Comparison of ENCODE assay signal across 22 cellular contexts in the genomic region with DNA sequence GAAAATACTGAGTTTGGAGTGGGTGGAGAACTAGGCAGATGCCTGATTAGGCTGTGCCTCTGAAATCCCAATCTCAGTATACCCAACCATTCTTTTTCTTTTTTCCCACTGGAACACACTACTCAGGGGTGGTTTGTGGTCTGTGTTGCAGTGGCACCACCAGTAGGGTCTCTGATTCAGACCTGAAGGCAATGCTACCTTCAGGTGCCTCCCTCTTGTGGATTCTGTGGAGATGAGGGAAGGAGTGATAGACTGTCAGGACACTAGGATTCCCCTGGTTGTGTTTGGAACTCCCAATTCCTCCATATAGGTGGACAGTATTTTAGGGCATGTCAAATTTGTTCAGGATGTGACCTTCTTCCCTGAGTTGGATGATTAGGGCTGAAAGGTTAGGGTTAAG. TPM values are rescaled to one million over a fixed set of nuclear protein-coding genes. Genes with fewer than 3 reads are reported as not detected.
A peak's percentile ranks its signal among the peaks of the same experiment; 100 is the strongest.
DNase-seq lines count a peak whose midpoint lies in the region; ATAC-seq, FAIRE-seq and TF ChIP-seq lines count a peak whose summit lies in the region.
"Had no signal": no experiment of that assay in that cellular context is flagged by ENCODE, and none has a peak within 500 bp of the region (broad histone marks: within the 10 kb centered on the region; RNA-seq: fewer than 3 reads in every experiment).

No MANE protein-coding gene starts in this region.

- no peak for TF ChIP-seq RAD21 in HepG2 (CRISPR knock-in tag; IDR thresholded peaks at IDR 0.05)
- peak; percentile 26 to 38; a peak in 2 of 4 replicates for TF ChIP-seq RAD21 in H1 (IDR thresholded peaks at IDR 0.05 in 1 of 2, conservative IDR thresholded peaks at IDR 0.05 in 1 of 2; ENCODE audit: low read depth in 2 of 2, low read length in 2 of 2)

- H3K18ac ChIP-seq in H1 (ENCODE audit: extremely low read depth, low read length) = no peak overlapping the region
- H3K18ac ChIP-seq in mesendoderm (ENCODE audit: low read length) = no peak overlapping the region

- no peaks in the 10 kb centered on the region for H3K4me1 ChIP-seq in HepG2 (ENCODE audit: insufficient read depth, low read length)
- no peaks in the 10 kb centered on the region for H3K4me1 ChIP-seq in right lobe of liver
- no peaks in the 10 kb centered on the region for H3K4me1 ChIP-seq in H1 (replicated peaks in 1 of 4; ENCODE audit: control insufficient read depth in 3 of 4, insufficient read depth in 4 of 4, low read length in 3 of 4)
- H3K4me1 ChIP-seq in mesendoderm (ENCODE audit: control insufficient read depth, low read depth, low read length) = no peaks in the 10 kb centered on the region
- H3K4me1 ChIP-seq: BE2C, BLaER1 had no signal

- BruUV-seq in HepG2 (replicated peaks; lab: Mats Ljungman, UMichigan) = no TSS peak

- H3K4me2 ChIP-seq in HepG2 (ENCODE audit: low read depth, low read length) (no peak overlapping the region), H1 (ENCODE audit: insufficient read depth in 1 of 2, low read depth in 2 of 2, low read length in 2 of 2) (no peak overlapping the region), mesendoderm (ENCODE audit: low read length) (no peak overlapping the region)
- H3K4me2 ChIP-seq: BLaER1 had no signal

- H3K4me3 ChIP-seq in HepG2 (replicated peaks in 1 of 3; ENCODE audit: insufficient read depth in 1 of 3, low read depth in 2 of 3, low read length in 3 of 3) (no peak overlapping the region), right lobe of liver (no peak overlapping the region), H1 (ENCODE audit: extremely low read depth in 1 of 4, insufficient read depth in 2 of 4, low read depth in 3 of 4, low read length in 4 of 4) (no peak overlapping the region), mesendoderm (ENCODE audit: low read length) (no peak overlapping the region)
- H3K4me3 ChIP-seq: BLaER1 had no signal

- no peak overlapping the region for H2BK5ac ChIP-seq in H1 (ENCODE audit: low read depth, low read length)
- H2BK5ac ChIP-seq in mesendoderm (ENCODE audit: low read length) = no peak overlapping the region

- POLR2A ChIA-PET in HepG2 (lab: Yijun Ruan, JAX) = interaction anchor here (1.4 kb wide), 1 partner anchor 11 kb away, joined by 5 read pairs; no protein-coding TSS in a partner anchor
- POLR2A ChIA-PET in WTC11 (lab: Charles Lee) = no interaction called here
- POLR2A ChIA-PET in H1 (lab: Charles Lee; ENCODE audit: partially characterized antibody) = interaction anchor here (1.4 kb wide), 1 partner anchor 12 kb away, joined by 13 read pairs; no protein-coding TSS in a partner anchor

- no peaks in the 10 kb centered on the region for H3K36me3 ChIP-seq in HepG2 (replicated peaks in 1 of 2; ENCODE audit: control insufficient read depth in 1 of 2, insufficient read depth in 2 of 2, low read length in 2 of 2)
- H3K36me3 ChIP-seq in right lobe of liver = no peaks in the 10 kb centered on the region
- no peaks in the 10 kb centered on the region; a peak in 1 of 8 replicates for H3K36me3 ChIP-seq in H1 (ENCODE audit: control insufficient read depth in 2 of 4, insufficient read depth in 4 of 4, low read length in 3 of 4)
- no peaks in the 10 kb centered on the region for H3K36me3 ChIP-seq in mesendoderm (ENCODE audit: control insufficient read depth, insufficient read depth, low read length)
- H3K36me3 ChIP-seq: BE2C, BLaER1 had no signal

- H4K5ac ChIP-seq in H1 (ENCODE audit: insufficient read length, low read depth, low read length) = no peak overlapping the region
- no peak overlapping the region for H4K5ac ChIP-seq in mesendoderm (ENCODE audit: low read length)

- H3K79me2 ChIP-seq in HepG2 (ENCODE audit: insufficient read depth, low read length) (no peaks in the 10 kb centered on the region), H1 (ENCODE audit: control insufficient read depth in 1 of 2, insufficient read depth in 2 of 2, low read length in 2 of 2) (no peaks in the 10 kb centered on the region), mesendoderm (ENCODE audit: control insufficient read depth, insufficient read depth, low read length) (no peaks in the 10 kb centered on the region)

- H3K9me3 ChIP-seq in HepG2 (ENCODE audit: low read length) = no peaks in the 10 kb centered on the region
- H3K9me3 ChIP-seq in right lobe of liver = no peaks in the 10 kb centered on the region
- H3K9me3 ChIP-seq in H1 (ENCODE audit: insufficient read depth in 2 of 2, low read depth in 1 of 2, low read length in 1 of 2) = no peaks in the 10 kb centered on the region
- H3K9me3 ChIP-seq: BE2C, BLaER1 had no signal

- no peak overlapping the region for H2AK5ac ChIP-seq in H1 (ENCODE audit: low read depth, low read length)
- no peak overlapping the region for H2AK5ac ChIP-seq in mesendoderm (ENCODE audit: low read length)

- ATAC-seq in HepG2 = peak; percentile 43; the same call in 1 of the 3 replicates
- ATAC-seq in right lobe of liver = no peak
- ATAC-seq in WTC11 = peak; percentile 71

- H3K4me1 Mint-ChIP-seq in WTC11 = no peaks in the 10 kb centered on the region

- H3K27ac ChIP-seq in HepG2 (ENCODE audit: extremely low read length, insufficient read depth, low read length) (no peak overlapping the region), right lobe of liver (no peak overlapping the region), H1 (ENCODE audit: low read depth, low read length) (no peak overlapping the region), mesendoderm (ENCODE audit: low read depth, low read length) (no peak overlapping the region)
- H3K27ac ChIP-seq: 22Rv1, BLaER1, C4-2B had no signal

- CTCF ChIA-PET in HepG2 (lab: Yijun Ruan, JAX; ENCODE audit: low intra/inter-chr PET ratio, low total read pairs) (no interaction called here), WTC11 (lab: Charles Lee) (no interaction called here), H1 (lab: Charles Lee; ENCODE audit: partially characterized antibody) (no interaction called here)

- no peak for TF ChIP-seq EP300 in HepG2 (IDR thresholded peaks at IDR 0.05; ENCODE audit: low read depth in 2 of 2, low read length in 2 of 2)
- no peak for TF ChIP-seq EP300 in HepG2 (CRISPR knock-in tag; IDR thresholded peaks at IDR 0.05; ENCODE audit: borderline replicate concordance)
- TF ChIP-seq EP300 in H1 (IDR thresholded peaks at IDR 0.05; ENCODE audit: borderline replicate concordance in 1 of 2, low read depth in 2 of 2, low read length in 2 of 2) = no peak

- DNase-seq in HepG2 (ENCODE audit: low spot score) = no peak
- no peak for DNase-seq in right lobe of liver
- no peak for DNase-seq in WTC11 (ENCODE audit: low spot score)
- DNase-seq in H1 (ENCODE audit: low read depth in 1 of 2, low spot score in 2 of 2) = no peak
- DNase-seq in mesendoderm = peak; percentile 30
- DNase-seq in NCI-H1417 (lab: John Stamatoyannopoulos, UW) = no peak
- DNase-seq in 8988T = no peak
- no peak for DNase-seq in C1 segment of cervical spinal cord (lab: John Stamatoyannopoulos, UW)
- DNase-seq: ACHN; BE2C; CD4-positive, alpha-beta memory T cell; CD4-positive, CD25-positive, alpha-beta regulatory T cell; CD8-positive, alpha-beta memory T cell; COR-L47; DMS79 treated with DMSO at 0.1 percent for 48 hours; GF-D8 had no signal

- TF ChIP-seq POLR2A in HepG2 (IDR thresholded peaks at IDR 0.05; ENCODE audit: insufficient read depth in 1 of 2, low read depth in 2 of 2, low read length in 2 of 2) (no peak), right lobe of liver (IDR thresholded peaks at IDR 0.05) (no peak), H1 (IDR thresholded peaks at IDR 0.05; ENCODE audit: control extremely low read depth in 1 of 2, low read depth in 2 of 2, low read length in 2 of 2) (no peak)

- no peak overlapping the region for H2BK20ac ChIP-seq in H1 (ENCODE audit: low read length)

- H2AFZ ChIP-seq in HepG2 (ENCODE audit: low read length) = no peak overlapping the region
- H2AFZ ChIP-seq in H1 (ENCODE audit: low read length) = no peak overlapping the region

- 0 out of 2 replicates have a peak, but pooled peaks cover 3% of the 10 kb centered on the region for H3K9me3 Mint-ChIP-seq in WTC11
- H3K9me3 Mint-ChIP-seq: CD4-positive, alpha-beta memory T cell; CD8-positive, alpha-beta memory T cell had no signal

- TF ChIP-seq CTCF in HepG2 (CRISPR knock-in tag; IDR thresholded peaks at IDR 0.05) (no peak), right lobe of liver (IDR thresholded peaks at IDR 0.05) (no peak), WTC11 (IDR thresholded peaks at IDR 0.05) (no peak), H1 (IDR thresholded peaks at IDR 0.05; ENCODE audit: control extremely low read depth in 1 of 3, insufficient read depth in 1 of 3, low read depth in 1 of 3, low read length in 3 of 3) (peak in 2 of 3 experiments; percentile 14 to 16; a peak in 2 of 4 replicates)

- no peak overlapping the region for H2BK12ac ChIP-seq in H1 (ENCODE audit: low read depth, low read length)

- intact Hi-C loops in HepG2 (cut with micrococcal nuclease; ENCODE audit: unreplicated experiment) = no loop called here
- intact Hi-C loops in right lobe of liver (cut with DNase I) = no loop called here

- no peak overlapping the region for H3K23ac ChIP-seq in H1 (ENCODE audit: insufficient read length)
- no peak overlapping the region for H3K23ac ChIP-seq in mesendoderm (ENCODE audit: low read length)

- no peaks in the 10 kb centered on the region for H3K36me3 Mint-ChIP-seq in WTC11
- H3K36me3 Mint-ChIP-seq: CD4-positive, alpha-beta memory T cell; CD8-positive, alpha-beta memory T cell had no signal

- in situ Hi-C loops in HepG2 (cut with HindIII; ENCODE audit: extremely low pct_ligation_motif_present, low pct_unique_long_range_greater_than_20kb) = no loop called here

- H3K56ac ChIP-seq in H1 (replicated peaks; ENCODE audit: insufficient read length, low read depth, low read length) = no peak overlapping the region
- no peak overlapping the region for H3K56ac ChIP-seq in mesendoderm (ENCODE audit: low read length)

- H3K9ac ChIP-seq in HepG2 (ENCODE audit: insufficient read depth, low read depth, low read length) (no peak overlapping the region), H1 (replicated peaks in 1 of 4; ENCODE audit: extremely low read depth in 1 of 4, low read depth in 3 of 4, low read length in 3 of 4) (no peak overlapping the region), mesendoderm (ENCODE audit: low read length) (no peak overlapping the region)
- H3K9ac ChIP-seq: BLaER1 had no signal

- no peak for FAIRE-seq in HepG2 (lab: Jason Lieb, UNC)
- FAIRE-seq in H1 (lab: Jason Lieb, UNC) = no peak
- FAIRE-seq: A204.1, G401.6, GM12891 had no signal

- H2BK15ac ChIP-seq in H1 (ENCODE audit: low read length) (no peak overlapping the region), mesendoderm (replicated peaks; ENCODE audit: low read depth) (no peak overlapping the region)

- H4K91ac ChIP-seq in H1 (replicated peaks; ENCODE audit: insufficient read length, low read length) = no peak overlapping the region

- no peak overlapping the region for H4K8ac ChIP-seq in H1 (ENCODE audit: extremely low read depth, insufficient read depth, low read length)
- H4K8ac ChIP-seq in mesendoderm (ENCODE audit: low read depth, low read length) = no peak overlapping the region

- H3K27ac Mint-ChIP-seq in WTC11 = no peak overlapping the region
- H3K27ac Mint-ChIP-seq: CD4-positive, alpha-beta memory T cell; CD8-positive, alpha-beta memory T cell had no signal

- H3K23me2 ChIP-seq in H1 (ENCODE audit: low read depth, low read length) = no peaks in the 10 kb centered on the region

- peaks cover 0 to 5% of the 10 kb centered on the region in 2 experiments; a peak in 1 of 5 replicates for H3K27me3 ChIP-seq in HepG2 (ENCODE audit: control insufficient read depth in 1 of 2, insufficient read depth in 2 of 2, low read length in 2 of 2)
- no peaks in the 10 kb centered on the region for H3K27me3 ChIP-seq in right lobe of liver
- H3K27me3 ChIP-seq in H1 (replicated peaks in 1 of 4; ENCODE audit: control insufficient read depth in 3 of 4, extremely low read depth in 1 of 4, insufficient read depth in 3 of 4, low read length in 3 of 4) = no peaks in the 10 kb centered on the region
- H3K27me3 ChIP-seq in mesendoderm (ENCODE audit: insufficient read depth, low read length, poor library complexity) = no peaks in the 10 kb centered on the region
- H3K27me3 ChIP-seq: BE2C, BLaER1 had no signal

- no peaks in the 10 kb centered on the region for H4K20me1 ChIP-seq in HepG2 (ENCODE audit: insufficient read depth, low read length)
- H4K20me1 ChIP-seq in H1 (replicated peaks in 1 of 2; ENCODE audit: control insufficient read depth in 1 of 2, insufficient read depth in 2 of 2, low read length in 2 of 2) = no peaks in the 10 kb centered on the region
- H4K20me1 ChIP-seq: BLaER1 had no signal

- H3K14ac ChIP-seq in H1 (ENCODE audit: insufficient read length) = no peak overlapping the region

- H3K4ac ChIP-seq in H1 (replicated peaks; ENCODE audit: insufficient read length, low read depth, low read length) = no peak overlapping the region
- no peak overlapping the region for H3K4ac ChIP-seq in mesendoderm (ENCODE audit: low read depth, low read length)

- H3K27me3 Mint-ChIP-seq in WTC11 (ENCODE audit: low read depth) = no peaks in the 10 kb centered on the region
- H3K27me3 Mint-ChIP-seq: CD4-positive, CD25-positive, alpha-beta regulatory T cell had no signal

- H2BK120ac ChIP-seq in H1 (replicated peaks; ENCODE audit: low read depth, low read length) (no peak overlapping the region), mesendoderm (ENCODE audit: low read depth, low read length) (no peak overlapping the region)

- H3K4me3 Mint-ChIP-seq in WTC11 = no peak overlapping the region
- H3K4me3 Mint-ChIP-seq: CD4-positive, alpha-beta memory T cell; CD4-positive, CD25-positive, alpha-beta regulatory T cell; CD8-positive, alpha-beta memory T cell had no signal

- no peaks in the 10 kb centered on the region for H3K79me1 ChIP-seq in H1 (ENCODE audit: low read depth, low read length)
- H3K79me1 ChIP-seq in mesendoderm (ENCODE audit: low read length) = no peaks in the 10 kb centered on the region

RNA-seq across cellular contexts. Expression of a gene that starts 47.4 kb away (rescaled TPM):
- total RNA-seq in HepG2 (2016; rRNA removed; fragmentation: Illumina TruSeq; extraction: Trizol) (112 and 183 TPM in 2 replicates), right lobe of liver (10 to 100 TPM; 27.8 to 47.3 (median 39.4) TPM), WTC11 (2021) (139 to 150 TPM (median 144 TPM) in 3 replicates)
- 11.4 and 13.0 TPM in 2 replicates for total RNA-seq in HepG2 (2016; cell fraction: cytosol; rRNA removed; fragmentation: Illumina TruSeq; extraction: Trizol; ENCODE audit: low read depth)
- total RNA-seq in HepG2 (2016; cell fraction: insoluble cytoplasmic fraction; rRNA removed; fragmentation: Illumina TruSeq; extraction: Trizol) = 101 and 177 TPM in 2 replicates
- 28.5 and 32.6 TPM in 2 replicates for total RNA-seq in HepG2 (2016; cell fraction: membrane; rRNA removed; fragmentation: Illumina TruSeq; extraction: Trizol)
- total RNA-seq in HepG2 (2016; cell fraction: nucleus; rRNA removed; fragmentation: Illumina TruSeq; extraction: Trizol) = 112 TPM in 2 replicates
- polyA plus RNA-seq in HepG2 (2011; rRNA removed) (6.8 and 8.1 TPM in 2 replicates), H1 (2011; rRNA removed) (14.7 and 16.8 TPM in 2 replicates)
- 3.2 and 5.2 TPM in 2 replicates for polyA plus RNA-seq in HepG2 (2011; cell fraction: cytosol; rRNA removed)
- polyA plus RNA-seq in HepG2 (2011; cell fraction: nucleus; rRNA removed) = 6.9 and 7.9 TPM in 2 replicates
- 41.5 and 63.8 TPM in 2 replicates for polyA plus RNA-seq in HepG2 (2012)
- 5.1 and 5.8 TPM in 2 replicates for polyA plus RNA-seq in HepG2 (2016; cell fraction: cytosol; fragmentation: Illumina TruSeq; extraction: Trizol; ENCODE audit: low read depth)
- 185 and 186 TPM in 2 replicates for polyA plus RNA-seq in HepG2 (2016; cell fraction: insoluble cytoplasmic fraction; fragmentation: Illumina TruSeq; extraction: Trizol; ENCODE audit: low read depth)
- polyA plus RNA-seq in HepG2 (2016; cell fraction: membrane; fragmentation: Illumina TruSeq; extraction: Trizol; ENCODE audit: low read depth) = 12.7 and 15.0 TPM in 2 replicates
- polyA plus RNA-seq in HepG2 (2016; cell fraction: nucleus; fragmentation: Illumina TruSeq; extraction: Trizol; ENCODE audit: insufficient read depth, low read depth) = 74.1 and 83.2 TPM in 2 replicates
- polyA minus RNA-seq in HepG2 (2011; rRNA and poly(A)+ RNA removed; ENCODE audit: low replicate concordance) = 7.5 and 23.4 TPM in 2 replicates
- polyA minus RNA-seq in HepG2 (2011; cell fraction: cytosol; rRNA and poly(A)+ RNA removed) = 13.1 and 17.5 TPM in 2 replicates
- polyA minus RNA-seq in HepG2 (2011; cell fraction: nucleus; rRNA and poly(A)+ RNA removed) = 70.1 and 89.5 TPM in 2 replicates
- 206 and 219 TPM in 2 replicates for total RNA-seq in H1 (2021; fragmentation: NEBNext Ultra II Directional; extraction: Animal tissue kit (Norgen Biotek cat#: 25700))
- 25.9 TPM for polyA plus RNA-seq in H1 (2011; cell fraction: cytosol; rRNA removed)
- 11.5 TPM for polyA plus RNA-seq in H1 (2011; cell fraction: nucleus; rRNA removed)
- 117 to 198 TPM (median 139 TPM) in 4 replicates for polyA plus RNA-seq in H1 (2012, experiment 1 of 2)
- polyA plus RNA-seq in H1 (2012, experiment 2 of 2) = 27.7 TPM
- polyA plus RNA-seq in H1 (2013, experiment 1 of 2) = 135 TPM
- 140 TPM for polyA plus RNA-seq in H1 (2013, experiment 2 of 2)
- polyA minus RNA-seq in H1 (2011; rRNA and poly(A)+ RNA removed) = 15.6 and 29.3 TPM in 2 replicates
- polyA minus RNA-seq in H1 (2011; cell fraction: cytosol; rRNA and poly(A)+ RNA removed) = 29.4 TPM
- polyA minus RNA-seq in H1 (2011; cell fraction: nucleus; rRNA and poly(A)+ RNA removed) = 48.2 TPM
- 252 TPM for polyA plus RNA-seq in mesendoderm (2013, experiment 1 of 2)
- 246 TPM for polyA plus RNA-seq in mesendoderm (2013, experiment 2 of 2)

Comparison
In these comparisons a context has a peak if more than half of its experiments do, and no peak if none do; other contexts are left out.
1. ATAC-seq: peak in HepG2 (single experiment) and WTC11 (single experiment); none in right lobe of liver (0 of 4).
2. CTCF ChIP-seq: peak in H1 (2 of 3); none in HepG2 (single experiment), right lobe of liver (0 of 4) and WTC11 (single experiment).